Comparison of ENCODE assay signal across 8 cellular contexts in genomic region chr16:85303354-85303883, GRCh38.
DNase-seq lines count a peak whose midpoint lies in the region; ATAC-seq, FAIRE-seq and TF ChIP-seq lines count a peak whose summit lies in the region.

No MANE protein-coding gene starts in this region.

- H3K4me2 ChIP-seq in OCI-LY3 (ENCODE audit: low read length) (peak overlapping the region; percentile 99), trophoblast cell (ENCODE audit: low read length) (peak overlapping the region; percentile 28)

- H3K36me3 ChIP-seq in OCI-LY3 (replicated peaks; ENCODE audit: low read depth, low read length) (no peaks in the 10 kb centered on the region), trophoblast cell (ENCODE audit: control insufficient read depth in 1 of 2, insufficient read depth in 2 of 2, low read length in 2 of 2) (no peaks in the 10 kb centered on the region), uterus (no peaks in the 10 kb centered on the region)

- H4K8ac ChIP-seq in trophoblast cell (ENCODE audit: low read depth, low read length) = peak overlapping the region; percentile 61

- no peak overlapping the region for H2AK5ac ChIP-seq in trophoblast cell (ENCODE audit: low read length)

- H2AFZ ChIP-seq in OCI-LY3 (ENCODE audit: low read depth, low read length) = peak overlapping the region; percentile 67
- H2AFZ ChIP-seq in trophoblast cell (ENCODE audit: insufficient read depth, low read length, poor library complexity) = no peak overlapping the region

- H3K4me1 ChIP-seq in OCI-LY3 (ENCODE audit: low read length) (peaks cover 21% of the 10 kb centered on the region), trophoblast cell (ENCODE audit: control insufficient read depth in 1 of 2, insufficient read depth in 2 of 2, low read length in 2 of 2) (peaks cover 10 to 17% of the 10 kb centered on the region in 2 experiments), uterus (peaks cover 10 to 11% of the 10 kb centered on the region in 2 donors)

- H3K18ac ChIP-seq in trophoblast cell (ENCODE audit: low read length) = peak overlapping the region; percentile 6

- peak; percentile 88 for DNase-seq in GM12891 (ENCODE audit: insufficient read length, low spot score)
- peak; percentile 84 to 88 for DNase-seq in activated T-cell treated with anti-CD3 and anti-CD28 coated beads, Interleukin-2, amount 50 U/mL, for 48 hours
- DNase-seq in fibroblast of villous mesenchyme (ENCODE audit: low read depth) = no peak
- DNase-seq in trophoblast cell = peak; percentile 73 to 85
- peak; percentile 49 to 58 for DNase-seq in uterus
- DNase-seq in NCI-H1105 (lab: John Stamatoyannopoulos, UW) = no peak

- TF ChIP-seq CTCF in OCI-LY3 (IDR thresholded peaks at IDR 0.05; ENCODE audit: low read depth, low read length) (peak; percentile 92), fibroblast of villous mesenchyme (IDR thresholded peaks at IDR 0.05; ENCODE audit: insufficient read depth, low read depth, low read length) (peak; percentile 76), uterus (IDR thresholded peaks at IDR 0.05) (peak; percentile 69 to 79 (median 74))

- no peak for FAIRE-seq in GM12891 (lab: Jason Lieb, UNC)

- H2BK12ac ChIP-seq in trophoblast cell (ENCODE audit: low read length) = no peak overlapping the region

- TF ChIP-seq POLR2A in GM12891 (IDR thresholded peaks at IDR 0.05; ENCODE audit: low read depth, low read length) (no peak), uterus (IDR thresholded peaks at IDR 0.05) (no peak)

- intact Hi-C loops in uterus (cut with DNase I; ENCODE audit: low total_unique reads) = no loop called here

- no peak overlapping the region for H3K23ac ChIP-seq in trophoblast cell (ENCODE audit: low read length)

- H2BK5ac ChIP-seq in trophoblast cell (ENCODE audit: low read depth, low read length, poor library complexity) = no peak overlapping the region

- H3K9me3 ChIP-seq in OCI-LY3 (ENCODE audit: insufficient read depth, low read length) (no peaks in the 10 kb centered on the region), trophoblast cell (ENCODE audit: insufficient read depth, low read depth, low read length) (no peaks in the 10 kb centered on the region), uterus (no peaks in the 10 kb centered on the region)

- H3K27ac ChIP-seq in OCI-LY3 (ENCODE audit: low read length) (no peak overlapping the region), trophoblast cell (ENCODE audit: low read depth, low read length) (no peak overlapping the region), uterus (no peak overlapping the region)

- H4K20me1 ChIP-seq in OCI-LY3 (ENCODE audit: insufficient read depth, low read length) = no peaks in the 10 kb centered on the region

- WGBS in trophoblast cell (ENCODE audit: extremely low coverage, insufficient coverage, insufficient read length) = no CpG with 5 or more reads among the region's 36 CpGs

- H4K12ac ChIP-seq in trophoblast cell (ENCODE audit: low read depth, low read length) = no peak overlapping the region

- H3K14ac ChIP-seq in trophoblast cell (ENCODE audit: low read length) = no peak overlapping the region

- H3K79me1 ChIP-seq in trophoblast cell (ENCODE audit: low read length) = no peaks in the 10 kb centered on the region

- no peaks in the 10 kb centered on the region; the same call in 1 of the 2 replicates for H3K79me2 ChIP-seq in OCI-LY3 (ENCODE audit: low read length)
- H3K79me2 ChIP-seq in trophoblast cell (ENCODE audit: control insufficient read depth, insufficient read depth, low read length, poor library complexity) = no peaks in the 10 kb centered on the region

- H3K9ac ChIP-seq in OCI-LY3 (ENCODE audit: low read length) (peak overlapping the region; percentile 65), trophoblast cell (ENCODE audit: low read length) (no peak overlapping the region)

- peak overlapping the region; percentile 86 for H3K4me3 ChIP-seq in OCI-LY3 (ENCODE audit: low read length)
- H3K4me3 ChIP-seq in fibroblast of villous mesenchyme (ENCODE audit: low read depth, low read length) = no peak overlapping the region
- H3K4me3 ChIP-seq in trophoblast cell (ENCODE audit: low read depth, low read length) = no peak overlapping the region
- no peak overlapping the region for H3K4me3 ChIP-seq in uterus

- H3K27me3 ChIP-seq in OCI-LY3 (ENCODE audit: low read depth, low read length) = peaks cover 8% of the 10 kb centered on the region
- H3K27me3 ChIP-seq in trophoblast cell (ENCODE audit: insufficient read depth, low read length) = no peaks in the 10 kb centered on the region
- H3K27me3 ChIP-seq in uterus = no peaks in the 10 kb centered on the region

- no peak overlapping the region for H3K4ac ChIP-seq in trophoblast cell (ENCODE audit: low read depth, low read length)

- H2BK120ac ChIP-seq in trophoblast cell (ENCODE audit: insufficient read depth, low read length, poor library complexity) = no peak overlapping the region

- ATAC-seq in GM21576 (IDR thresholded peaks at IDR 0.05; ENCODE audit: unreplicated experiment) = no peak

- no peak overlapping the region for H4K91ac ChIP-seq in trophoblast cell (ENCODE audit: low read depth, low read length)

TF ChIP-seq in GM12891, 5 proteins besides CTCF, POLR2A, EP300 and RAD21:
- TF ChIP-seq TAF1 (IDR thresholded peaks at IDR 0.05; ENCODE audit: low read depth, low read length) = no peak
- no peak for TF ChIP-seq SPI1 (IDR thresholded peaks at IDR 0.05; ENCODE audit: low read depth, low read length)
- TF ChIP-seq PAX5 (IDR thresholded peaks at IDR 0.05; ENCODE audit: insufficient read depth, low read length, severe bottlenecking) = no peak
- TF ChIP-seq POLR2AphosphoS5 (IDR thresholded peaks at IDR 0.05; ENCODE audit: low read depth, low read length) = no peak
- TF ChIP-seq POU2F2 (IDR thresholded peaks at IDR 0.05; ENCODE audit: low read depth, low read length) = no peak

Comparison
In these comparisons a context has a peak if more than half of its experiments do, and no peak if none do; other contexts are left out.
1. DNase-seq: peak in GM12891 (single experiment), activated T-cell treated with anti-CD3 and anti-CD28 coated beads, Interleukin-2, amount 50 U/mL, for 48 hours (2 of 2), trophoblast cell (2 of 2) and uterus (2 of 2); none in fibroblast of villous mesenchyme (single experiment) and NCI-H1105 (single experiment).
2. Peak in every context shown above with its lines, with median percentiles within 50 percentile points of each other: CTCF ChIP-seq.